1 cellular context compared by ENCODE assay signal in genomic region chr12:49932746-49933145, GRCh38.
TF ChIP-seq lines count a peak whose summit lies in the region.

No MANE protein-coding gene starts in this region.

TF ChIP-seq in IMR-90, 13 proteins besides CTCF, POLR2A, EP300 and RAD21:
- TF ChIP-seq RCOR1 (IDR thresholded peaks at IDR 0.05; ENCODE audit: insufficient replicate concordance, low read length) (no peak), FOS (IDR thresholded peaks at IDR 0.05; ENCODE audit: low read depth, low read length) (no peak), NFE2L2 (IDR thresholded peaks at IDR 0.05; ENCODE audit: low read depth, low read length) (no peak), RFX5 (IDR thresholded peaks at IDR 0.05; ENCODE audit: low read depth, low read length) (no peak), ELK1 (IDR thresholded peaks at IDR 0.05; ENCODE audit: borderline replicate concordance, low read depth, low read length) (no peak), USF2 (IDR thresholded peaks at IDR 0.05; ENCODE audit: low read depth, low read length) (no peak), SMC3 (IDR thresholded peaks at IDR 0.05; ENCODE audit: low read depth, low read length) (no peak)
TF ChIP-seq in IMR-90: peak in this region for 0.
